ENCODE assay signal across 8 cellular contexts in the genomic region with DNA sequence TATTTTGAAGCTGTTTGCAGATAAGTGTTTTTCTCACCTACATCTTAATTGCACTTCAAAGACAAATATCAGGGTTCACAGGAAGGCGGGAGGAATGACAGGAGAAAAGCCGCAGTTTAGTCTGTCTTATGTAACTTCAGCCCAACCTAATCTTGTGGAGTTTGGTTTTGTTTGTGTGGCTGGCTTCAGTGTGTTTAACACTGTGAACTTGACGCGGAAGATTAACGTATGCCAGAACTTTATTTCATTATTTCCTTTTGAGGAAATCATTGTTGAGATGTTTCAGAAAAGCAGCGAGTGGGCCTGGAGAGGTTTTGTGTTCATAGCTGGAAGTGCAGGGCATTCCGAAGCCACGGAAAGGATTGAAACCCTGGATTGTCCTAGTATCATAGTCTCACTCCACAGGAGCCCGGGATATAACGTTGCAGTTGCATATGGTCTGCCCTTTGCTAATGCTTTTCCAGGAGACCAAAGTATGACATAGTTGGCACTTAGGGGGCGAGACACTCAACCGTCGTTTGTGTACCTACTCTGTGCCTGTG. TPM values are rescaled to one million over a fixed set of nuclear protein-coding genes. Genes with fewer than 3 reads are reported as not detected.
DNase-seq lines count a peak whose midpoint lies in the region; ATAC-seq and TF ChIP-seq lines count a peak whose summit lies in the region.

No MANE protein-coding gene starts in this region.

- H3K9me3 Mint-ChIP-seq in GM23338 = no peaks in the 10 kb centered on the region
- H3K9me3 Mint-ChIP-seq in activated CD4-positive, alpha-beta memory T cell treated with anti-CD3 and anti-CD28 coated beads for 36 hours = no peaks in the 10 kb centered on the region

- DNase-seq in AG08395 (ENCODE audit: low spot score) (peak; percentile 29), GM23338 (ENCODE audit: low spot score) (no peak), NCI-H1436 (lab: John Stamatoyannopoulos, UW) (no peak)
- no peak for DNase-seq in activated CD4-positive, alpha-beta memory T cell treated with anti-CD3 and anti-CD28 coated beads for 36 hours

- H3K4me3 Mint-ChIP-seq in GM23338 = peak overlapping the region; percentile 88
- H3K4me3 Mint-ChIP-seq in activated CD4-positive, alpha-beta memory T cell treated with anti-CD3 and anti-CD28 coated beads for 36 hours = peak overlapping the region; percentile 79

- H3K4me3 ChIP-seq in GM23338 (peak overlapping the region; percentile 94), iPS-11a (ENCODE audit: low read depth, low read length) (peak overlapping the region; percentile 78), skeletal muscle tissue (ENCODE audit: low read length in 3 of 3) (peak overlapping the region; percentile 72 to 77 (median 74))

- no peaks in the 10 kb centered on the region for H3K9me3 ChIP-seq in skeletal muscle tissue (ENCODE audit: control insufficient read depth in 3 of 3, low read length in 3 of 3)

- H3K36me3 Mint-ChIP-seq in GM23338 (ENCODE audit: low read depth) = no peaks in the 10 kb centered on the region
- H3K36me3 Mint-ChIP-seq in activated CD4-positive, alpha-beta memory T cell treated with anti-CD3 and anti-CD28 coated beads for 36 hours = no peaks in the 10 kb centered on the region

- H3K27ac ChIP-seq in GM23338 (ENCODE audit: low read depth) (no peak overlapping the region), skeletal muscle tissue (ENCODE audit: low read depth, low read length) (peak overlapping the region; percentile 69)

- H3K27me3 Mint-ChIP-seq in GM23338 (ENCODE audit: insufficient read depth, low read depth, poor library complexity) = peaks cover 14% of the 10 kb centered on the region
- peaks cover 11% of the 10 kb centered on the region for H3K27me3 Mint-ChIP-seq in activated CD4-positive, alpha-beta memory T cell treated with anti-CD3 and anti-CD28 coated beads for 36 hours

- H2AFZ ChIP-seq in GM23338 = no peak overlapping the region

- H3K4me1 ChIP-seq in GM23338 (ENCODE audit: insufficient read depth) (peaks cover 35% of the 10 kb centered on the region), skeletal muscle tissue (ENCODE audit: control insufficient read depth in 3 of 3, insufficient read depth in 3 of 3, low read length in 3 of 3) (peaks cover 0 to 6% (median 2%) of the 10 kb centered on the region in 3 donors)

- ATAC-seq in GM23338 (no peak), HG03565 (IDR thresholded peaks at IDR 0.05; ENCODE audit: unreplicated experiment) (no peak), HG03159 (IDR thresholded peaks at IDR 0.05; ENCODE audit: unreplicated experiment) (no peak)

- no peaks in the 10 kb centered on the region for H3F3A ChIP-seq in GM23338 (replicated peaks; ENCODE audit: low read depth)

- H3K27me3 ChIP-seq in GM23338 (ENCODE audit: insufficient read depth) = peaks cover 23% of the 10 kb centered on the region
- no peaks in the 10 kb centered on the region for H3K27me3 ChIP-seq in skeletal muscle tissue (ENCODE audit: control insufficient read depth in 3 of 3, insufficient read depth in 3 of 3, low read length in 3 of 3)

- peaks cover 59% of the 10 kb centered on the region for H3K79me2 ChIP-seq in GM23338 (replicated peaks; ENCODE audit: insufficient read depth)

- no peak for TF ChIP-seq CTCF in GM23338 (conservative IDR thresholded peaks at IDR 0.05; ENCODE audit: low read depth in 2 of 2)

- H3K9me2 ChIP-seq in GM23338 (ENCODE audit: insufficient read depth) = no peaks in the 10 kb centered on the region

- H3K4me1 Mint-ChIP-seq in GM23338 = peaks cover 42% of the 10 kb centered on the region
- peaks cover 47% of the 10 kb centered on the region for H3K4me1 Mint-ChIP-seq in activated CD4-positive, alpha-beta memory T cell treated with anti-CD3 and anti-CD28 coated beads for 36 hours (ENCODE audit: low read depth)

- CTCF ChIA-PET in activated CD4-positive, alpha-beta memory T cell treated with anti-CD3 and anti-CD28 coated beads for 36 hours (lab: Charles Lee) = interaction anchor here (0.6 to 1.3 kb wide), 2 partner anchors 32 to 276 kb away, joined by 3 read pairs; no protein-coding TSS in a partner anchor

- peaks cover 30% of the 10 kb centered on the region for H4K20me1 ChIP-seq in GM23338 (replicated peaks; ENCODE audit: insufficient read depth)

- H3K27ac Mint-ChIP-seq in GM23338 = no peak overlapping the region
- no peak overlapping the region for H3K27ac Mint-ChIP-seq in activated CD4-positive, alpha-beta memory T cell treated with anti-CD3 and anti-CD28 coated beads for 36 hours

- H3K9ac ChIP-seq in skeletal muscle tissue (ENCODE audit: low read depth in 1 of 3, low read length in 3 of 3) = peak overlapping the region in 2 of 3 donors; percentile 57 to 75

- POLR2A ChIA-PET in activated CD4-positive, alpha-beta memory T cell treated with anti-CD3 and anti-CD28 coated beads for 36 hours (lab: Charles Lee) = interaction anchor here (3.3 kb wide), 1 partner anchor 11 kb away, joined by 19 read pairs; no protein-coding TSS in a partner anchor

- H3K4me2 ChIP-seq in GM23338 = peak overlapping the region; percentile 83

- intact Hi-C loops in activated CD4-positive, alpha-beta memory T cell treated with anti-CD3 and anti-CD28 coated beads for 36 hours (cut with micrococcal nuclease) = no loop called here

- H3K36me3 ChIP-seq in GM23338 (ENCODE audit: insufficient read depth) (no peaks in the 10 kb centered on the region), skeletal muscle tissue (ENCODE audit: control insufficient read depth in 3 of 3, insufficient read depth in 3 of 3, low read length in 3 of 3) (no peaks in the 10 kb centered on the region)

TF ChIP-seq in GM23338, 12 proteins besides CTCF, POLR2A, EP300 and RAD21 (continues in another document):
- TF ChIP-seq POLR2AphosphoS5 (IDR thresholded peaks at IDR 0.05; ENCODE audit: low read depth) (no peak), STAT1 (IDR thresholded peaks at IDR 0.05; ENCODE audit: unreplicated experiment) (no peak), EZH2 (IDR thresholded peaks at IDR 0.05; ENCODE audit: low read depth, unreplicated experiment) (no peak), ZNF331 (CRISPR knock-in tag; IDR thresholded peaks at IDR 0.05; ENCODE audit: low read depth) (no peak)
- TF ChIP-seq, protein P1, sequence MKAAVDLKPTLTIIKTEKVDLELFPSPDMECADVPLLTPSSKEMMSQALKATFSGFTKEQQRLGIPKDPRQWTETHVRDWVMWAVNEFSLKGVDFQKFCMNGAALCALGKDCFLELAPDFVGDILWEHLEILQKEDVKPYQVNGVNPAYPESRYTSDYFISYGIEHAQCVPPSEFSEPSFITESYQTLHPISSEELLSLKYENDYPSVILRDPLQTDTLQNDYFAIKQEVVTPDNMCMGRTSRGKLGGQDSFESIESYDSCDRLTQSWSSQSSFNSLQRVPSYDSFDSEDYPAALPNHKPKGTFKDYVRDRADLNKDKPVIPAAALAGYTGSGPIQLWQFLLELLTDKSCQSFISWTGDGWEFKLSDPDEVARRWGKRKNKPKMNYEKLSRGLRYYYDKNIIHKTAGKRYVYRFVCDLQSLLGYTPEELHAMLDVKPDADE (IDR thresholded peaks at IDR 0.05) = no peak

RNA-seq across cellular contexts. Expression of a gene that starts 2.0 kb away (rescaled TPM):
- 23.7 and 24.5 TPM in 2 replicates for total RNA-seq in GM23338 (2014; rRNA removed; shearing (Covaris generic))
- polyA plus RNA-seq in GM23338 (2016; fragmentation: Nextera tagmentation; extraction: Ambion mirVana) = 7.9 and 8.0 TPM in 2 replicates
- total RNA-seq in activated CD4-positive, alpha-beta memory T cell treated with anti-CD3 and anti-CD28 coated beads for 36 hours = 1 to 10 TPM; 6.4 to 6.6 TPM
- 7.8 TPM for total RNA-seq in skeletal muscle tissue
